In the genomic region with DNA sequence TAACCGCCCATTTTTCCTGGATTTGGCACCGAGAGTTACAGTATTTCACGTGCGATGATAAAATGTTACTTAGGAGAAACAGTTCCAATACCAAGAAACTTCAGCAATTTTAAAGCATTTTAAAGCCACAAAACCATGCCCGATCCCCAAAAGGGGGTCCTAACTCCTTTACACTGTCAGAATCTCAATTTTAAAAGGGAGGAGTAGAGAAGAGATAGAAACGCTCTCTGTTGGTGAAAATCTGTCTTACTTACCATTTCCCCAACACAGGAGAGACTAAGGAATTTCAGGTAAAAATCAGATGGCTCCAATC, we compare ENCODE assay signal across 8 cellular contexts. TPM values are rescaled to one million over a fixed set of nuclear protein-coding genes. Genes with fewer than 3 reads are reported as not detected.
DNase-seq lines count a peak whose midpoint lies in the region; ATAC-seq and TF ChIP-seq lines count a peak whose summit lies in the region.

No MANE protein-coding gene starts in this region.

- peak overlapping the region; percentile 100 for H3K27ac Mint-ChIP-seq in nephron progenitor cell

- no peak for ATAC-seq in HG02852 (IDR thresholded peaks at IDR 0.05; ENCODE audit: unreplicated experiment)

- no peaks in the 10 kb centered on the region for H3K36me3 ChIP-seq in ectodermal cell (ENCODE audit: control insufficient read depth, insufficient read depth, low read length)

- H3K9me3 Mint-ChIP-seq in nephron progenitor cell = no peaks in the 10 kb centered on the region

- WGBS in ectodermal cell, 2 experiments = 5 to 6% methylated on average over 5 to 6 of the region's 6 CpGs

- no peak for TF ChIP-seq POLR2A in NB4 (IDR thresholded peaks at IDR 0.05; ENCODE audit: extremely low read depth, insufficient read length)

- peaks cover 66% of the 10 kb centered on the region for H3K4me1 Mint-ChIP-seq in nephron progenitor cell

- H3K36me3 Mint-ChIP-seq in nephron progenitor cell (ENCODE audit: low read depth) = no peaks in the 10 kb centered on the region

- no peaks in the 10 kb centered on the region for H3K9me3 ChIP-seq in ectodermal cell (ENCODE audit: control insufficient read depth, low read length)

- no peaks in the 10 kb centered on the region for H3K27me3 Mint-ChIP-seq in nephron progenitor cell (ENCODE audit: low read depth, poor library complexity)

- H3K4me1 ChIP-seq in ectodermal cell (ENCODE audit: control insufficient read depth, insufficient read depth, low read length) = peaks cover 22% of the 10 kb centered on the region

- CTCF ChIA-PET in HEK293T (lab: Yijun Ruan, JAX) = interaction anchor here (0.9 kb wide), 1 partner anchor 35 kb away, joined by 3 read pairs; no protein-coding TSS in a partner anchor

- no peaks in the 10 kb centered on the region for H3K27me3 ChIP-seq in ectodermal cell (ENCODE audit: control insufficient read depth, insufficient read depth, low read length, poor library complexity, severe bottlenecking)

- H3K4me3 ChIP-seq in NB4 (ENCODE audit: low read depth, low read length) = peak overlapping the region; percentile 91
- H3K4me3 ChIP-seq in ectodermal cell (ENCODE audit: insufficient read depth, low read depth, low read length) = peak overlapping the region; percentile 77

- no peak for DNase-seq in NB4 (ENCODE audit: low read depth)
- DNase-seq in nephron progenitor cell = no peak
- DNase-seq in HEK293T (ENCODE audit: extremely low spot score) = no peak
- DNase-seq in HUDEP-2 (lab: John Stamatoyannopoulos, UW; ENCODE audit: unreplicated experiment in 76 of 76) = no peak
- no peak for DNase-seq in cerebellum (ENCODE audit: low spot score)

- POLR2A ChIA-PET in HEK293T (lab: Yijun Ruan, JAX) = interaction anchor here (0.6 to 1.9 kb wide), 5 partner anchors 9 to 25 kb away, joined by 3 to 6 read pairs (median 4); no protein-coding TSS in a partner anchor

- H3K4me3 Mint-ChIP-seq in nephron progenitor cell = peak overlapping the region; percentile 99

- peak overlapping the region; percentile 85 for H3K27ac ChIP-seq in C4-2B
- peak overlapping the region; percentile 98 for H3K27ac ChIP-seq in ectodermal cell (ENCODE audit: insufficient read depth, low read depth, low read length, poor library complexity, severe bottlenecking)

- TF ChIP-seq CTCF in C4-2B (conservative IDR thresholded peaks at IDR 0.05) (no peak), NB4 (IDR thresholded peaks at IDR 0.05; ENCODE audit: low read depth, low read length) (no peak), nephron progenitor cell (IDR thresholded peaks at IDR 0.05) (no peak)

TF ChIP-seq in HEK293T, 16 proteins besides CTCF, POLR2A, EP300 and RAD21:
- TF ChIP-seq NFRKB (IDR thresholded peaks at IDR 0.05) = no peak
- TF ChIP-seq SUZ12 (IDR thresholded peaks at IDR 0.05) = no peak
- TF ChIP-seq ZNF384 (IDR thresholded peaks at IDR 0.05) = no peak
- TF ChIP-seq BHLHE40 (IDR thresholded peaks at IDR 0.05; ENCODE audit: borderline replicate concordance) = no peak

RNA-seq across cellular contexts. Expression of a gene that starts 0.5 kb away (rescaled TPM):
- 188 TPM for polyA plus RNA-seq in ectodermal cell (2013, experiment 1 of 4)
- 200 TPM for polyA plus RNA-seq in ectodermal cell (2013, experiment 2 of 4)
- polyA plus RNA-seq in ectodermal cell (2013, experiment 3 of 4) = 152 TPM
- 170 TPM for polyA plus RNA-seq in ectodermal cell (2013, experiment 4 of 4)
- 35.2 TPM for total RNA-seq in cerebellum

RNA-seq across cellular contexts. Expression of a gene that starts 11.0 kb away (rescaled TPM):
- polyA plus RNA-seq in ectodermal cell (2013, experiment 1 of 4) = 6.3 TPM
- polyA plus RNA-seq in ectodermal cell (2013, experiment 2 of 4) = 2.7 TPM
- polyA plus RNA-seq in ectodermal cell (2013, experiment 3 of 4) = 2.5 TPM
- polyA plus RNA-seq in ectodermal cell (2013, experiment 4 of 4) = 2.6 TPM
- total RNA-seq in cerebellum = 2.1 TPM

RNA-seq across cellular contexts. Expression of a gene that starts 16.0 kb away (rescaled TPM):
- 0.46 TPM for polyA plus RNA-seq in ectodermal cell (2013, experiment 1 of 4)
- polyA plus RNA-seq in ectodermal cell (2013, experiment 2 of 4) = 0.62 TPM
- polyA plus RNA-seq in ectodermal cell (2013, experiment 3 of 4) = 0.69 TPM
- polyA plus RNA-seq in ectodermal cell (2013, experiment 4 of 4) = 0.24 TPM
- total RNA-seq in cerebellum = 0.18 TPM

RNA-seq across cellular contexts. Expression of a gene that starts 23.9 kb away (rescaled TPM):
- 5.3 TPM for polyA plus RNA-seq in ectodermal cell (2013, experiment 1 of 4)
- 4.7 TPM for polyA plus RNA-seq in ectodermal cell (2013, experiment 2 of 4)
- 2.6 TPM for polyA plus RNA-seq in ectodermal cell (2013, experiment 3 of 4)
- polyA plus RNA-seq in ectodermal cell (2013, experiment 4 of 4) = 2.9 TPM
- 1.4 TPM for total RNA-seq in cerebellum

RNA-seq across cellular contexts. Expression of a gene that starts 32.0 kb away (rescaled TPM):
- 0.59 TPM for polyA plus RNA-seq in ectodermal cell (2013, experiment 1 of 4)
- 0.14 TPM for polyA plus RNA-seq in ectodermal cell (2013, experiment 2 of 4)
- 0.64 TPM for polyA plus RNA-seq in ectodermal cell (2013, experiment 3 of 4)
- 0.41 TPM for polyA plus RNA-seq in ectodermal cell (2013, experiment 4 of 4)
- total RNA-seq in cerebellum = not detected
